ENCODE assay signal across 2 cellular contexts in the genomic region with DNA sequence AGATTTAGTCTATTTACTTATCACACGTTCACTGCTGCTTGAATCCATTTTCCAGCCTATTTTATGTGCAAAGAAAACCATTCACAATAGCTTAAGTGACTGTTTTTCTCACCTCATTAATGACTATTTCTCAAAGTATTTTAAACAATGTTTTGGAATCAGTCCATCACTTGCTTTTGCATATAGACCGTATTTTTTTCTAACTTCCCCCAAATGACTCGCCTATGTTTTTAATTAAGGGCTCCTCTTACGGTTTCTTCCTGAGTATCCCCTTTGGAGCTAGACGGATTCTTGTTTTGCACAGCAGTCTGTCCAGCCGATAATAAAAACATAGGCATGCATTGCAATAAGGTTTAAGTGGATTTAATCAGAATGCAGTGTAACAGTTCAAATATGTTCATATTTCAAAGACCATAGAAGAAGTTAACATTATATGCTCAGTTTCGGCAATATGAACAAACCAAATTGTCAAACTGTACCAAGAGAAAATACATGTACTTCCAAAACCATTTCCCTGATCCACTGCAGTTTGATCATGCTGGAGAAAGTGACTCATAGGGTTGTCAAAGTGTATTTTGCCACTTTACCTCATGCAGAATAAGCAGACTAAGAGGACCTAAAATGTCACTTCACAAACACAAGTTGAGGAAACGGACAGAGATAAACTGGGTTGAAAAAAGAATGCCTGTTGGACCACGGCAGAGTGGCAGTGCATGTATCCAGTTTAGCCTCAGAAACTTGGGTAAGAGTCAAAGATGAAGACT.
TF ChIP-seq lines count a peak whose summit lies in the region.

No MANE protein-coding gene starts in this region.

TF ChIP-seq in SK-N-SH, 30 proteins besides CTCF, POLR2A, EP300 and RAD21:
- TF ChIP-seq, protein P1, sequence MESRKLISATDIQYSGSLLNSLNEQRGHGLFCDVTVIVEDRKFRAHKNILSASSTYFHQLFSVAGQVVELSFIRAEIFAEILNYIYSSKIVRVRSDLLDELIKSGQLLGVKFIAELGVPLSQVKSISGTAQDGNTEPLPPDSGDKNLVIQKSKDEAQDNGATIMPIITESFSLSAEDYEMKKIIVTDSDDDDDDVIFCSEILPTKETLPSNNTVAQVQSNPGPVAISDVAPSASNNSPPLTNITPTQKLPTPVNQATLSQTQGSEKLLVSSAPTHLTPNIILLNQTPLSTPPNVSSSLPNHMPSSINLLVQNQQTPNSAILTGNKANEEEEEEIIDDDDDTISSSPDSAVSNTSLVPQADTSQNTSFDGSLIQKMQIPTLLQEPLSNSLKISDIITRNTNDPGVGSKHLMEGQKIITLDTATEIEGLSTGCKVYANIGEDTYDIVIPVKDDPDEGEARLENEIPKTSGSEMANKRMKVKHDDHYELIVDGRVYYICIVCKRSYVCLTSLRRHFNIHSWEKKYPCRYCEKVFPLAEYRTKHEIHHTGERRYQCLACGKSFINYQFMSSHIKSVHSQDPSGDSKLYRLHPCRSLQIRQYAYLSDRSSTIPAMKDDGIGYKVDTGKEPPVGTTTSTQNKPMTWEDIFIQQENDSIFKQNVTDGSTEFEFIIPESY (IDR thresholded peaks at IDR 0.05; ENCODE audit: borderline replicate concordance, low read depth) = no peak
- TF ChIP-seq RFX5 (IDR thresholded peaks at IDR 0.05; ENCODE audit: low read length) (no peak), NFIC (IDR thresholded peaks at IDR 0.05; ENCODE audit: borderline replicate concordance) (no peak), GABPA (IDR thresholded peaks at IDR 0.05; ENCODE audit: low read depth) (no peak), FOXM1 (IDR thresholded peaks at IDR 0.05; ENCODE audit: low read depth) (no peak), SIN3A (IDR thresholded peaks at IDR 0.05; ENCODE audit: borderline replicate concordance, low read depth, low read length) (no peak), YY1 (IDR thresholded peaks at IDR 0.05; ENCODE audit: low read depth) (no peak), POLR2AphosphoS5 (IDR thresholded peaks at IDR 0.05; ENCODE audit: low read depth, low read length) (no peak), JUND (IDR thresholded peaks at IDR 0.05) (no peak), EZH2phosphoT487 (IDR thresholded peaks at IDR 0.05; ENCODE audit: borderline replicate concordance, low read depth) (no peak), CHD2 (IDR thresholded peaks at IDR 0.05; ENCODE audit: low read length, partially characterized antibody) (no peak), MXI1 (IDR thresholded peaks at IDR 0.05; ENCODE audit: low read depth, low read length) (no peak), TAF1 (IDR thresholded peaks at IDR 0.05; ENCODE audit: borderline replicate concordance, low read depth, low read length) (no peak), FOSL2 (IDR thresholded peaks at IDR 0.05; ENCODE audit: borderline replicate concordance, low read depth) (no peak), TCF12 (IDR thresholded peaks at IDR 0.05) (no peak), RCOR1 (IDR thresholded peaks at IDR 0.05; ENCODE audit: low read length) (no peak), MEF2A (IDR thresholded peaks at IDR 0.05; ENCODE audit: borderline replicate concordance, low read depth) (no peak), RXRA (IDR thresholded peaks at IDR 0.05; ENCODE audit: borderline replicate concordance, low read depth) (no peak)
- TF ChIP-seq, protein P2, sequence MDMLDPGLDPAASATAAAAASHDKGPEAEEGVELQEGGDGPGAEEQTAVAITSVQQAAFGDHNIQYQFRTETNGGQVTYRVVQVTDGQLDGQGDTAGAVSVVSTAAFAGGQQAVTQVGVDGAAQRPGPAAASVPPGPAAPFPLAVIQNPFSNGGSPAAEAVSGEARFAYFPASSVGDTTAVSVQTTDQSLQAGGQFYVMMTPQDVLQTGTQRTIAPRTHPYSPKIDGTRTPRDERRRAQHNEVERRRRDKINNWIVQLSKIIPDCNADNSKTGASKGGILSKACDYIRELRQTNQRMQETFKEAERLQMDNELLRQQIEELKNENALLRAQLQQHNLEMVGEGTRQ (IDR thresholded peaks at IDR 0.05; ENCODE audit: borderline replicate concordance, low read depth, low read length) = no peak
- TF ChIP-seq, protein P3, sequence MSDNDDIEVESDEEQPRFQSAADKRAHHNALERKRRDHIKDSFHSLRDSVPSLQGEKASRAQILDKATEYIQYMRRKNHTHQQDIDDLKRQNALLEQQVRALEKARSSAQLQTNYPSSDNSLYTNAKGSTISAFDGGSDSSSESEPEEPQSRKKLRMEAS (IDR thresholded peaks at IDR 0.05; ENCODE audit: low read depth) = no peak

TF ChIP-seq in WTC11, 78 proteins besides CTCF, POLR2A, EP300 and RAD21:
- TF ChIP-seq, protein P4, sequence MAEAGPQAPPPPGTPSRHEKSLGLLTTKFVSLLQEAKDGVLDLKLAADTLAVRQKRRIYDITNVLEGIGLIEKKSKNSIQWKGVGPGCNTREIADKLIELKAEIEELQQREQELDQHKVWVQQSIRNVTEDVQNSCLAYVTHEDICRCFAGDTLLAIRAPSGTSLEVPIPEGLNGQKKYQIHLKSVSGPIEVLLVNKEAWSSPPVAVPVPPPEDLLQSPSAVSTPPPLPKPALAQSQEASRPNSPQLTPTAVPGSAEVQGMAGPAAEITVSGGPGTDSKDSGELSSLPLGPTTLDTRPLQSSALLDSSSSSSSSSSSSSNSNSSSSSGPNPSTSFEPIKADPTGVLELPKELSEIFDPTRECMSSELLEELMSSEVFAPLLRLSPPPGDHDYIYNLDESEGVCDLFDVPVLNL (CRISPR knock-in tag; IDR thresholded peaks at IDR 0.05; ENCODE audit: borderline replicate concordance, low read depth) = no peak
- TF ChIP-seq, protein P5, sequence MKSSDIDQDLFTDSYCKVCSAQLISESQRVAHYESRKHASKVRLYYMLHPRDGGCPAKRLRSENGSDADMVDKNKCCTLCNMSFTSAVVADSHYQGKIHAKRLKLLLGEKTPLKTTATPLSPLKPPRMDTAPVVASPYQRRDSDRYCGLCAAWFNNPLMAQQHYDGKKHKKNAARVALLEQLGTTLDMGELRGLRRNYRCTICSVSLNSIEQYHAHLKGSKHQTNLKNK (CRISPR knock-in tag; IDR thresholded peaks at IDR 0.05) = no peak
- TF ChIP-seq ZNF317 (CRISPR knock-in tag; IDR thresholded peaks at IDR 0.05; ENCODE audit: borderline replicate concordance, low read depth) (no peak), NFE2L1 (CRISPR knock-in tag; IDR thresholded peaks at IDR 0.05) (no peak), MYBL2 (CRISPR knock-in tag; IDR thresholded peaks at IDR 0.05) (no peak), CBFB (CRISPR knock-in tag; IDR thresholded peaks at IDR 0.05; ENCODE audit: low read depth) (no peak), ELF4 (CRISPR knock-in tag; IDR thresholded peaks at IDR 0.05; ENCODE audit: low read depth) (no peak)
- TF ChIP-seq, protein P6, sequence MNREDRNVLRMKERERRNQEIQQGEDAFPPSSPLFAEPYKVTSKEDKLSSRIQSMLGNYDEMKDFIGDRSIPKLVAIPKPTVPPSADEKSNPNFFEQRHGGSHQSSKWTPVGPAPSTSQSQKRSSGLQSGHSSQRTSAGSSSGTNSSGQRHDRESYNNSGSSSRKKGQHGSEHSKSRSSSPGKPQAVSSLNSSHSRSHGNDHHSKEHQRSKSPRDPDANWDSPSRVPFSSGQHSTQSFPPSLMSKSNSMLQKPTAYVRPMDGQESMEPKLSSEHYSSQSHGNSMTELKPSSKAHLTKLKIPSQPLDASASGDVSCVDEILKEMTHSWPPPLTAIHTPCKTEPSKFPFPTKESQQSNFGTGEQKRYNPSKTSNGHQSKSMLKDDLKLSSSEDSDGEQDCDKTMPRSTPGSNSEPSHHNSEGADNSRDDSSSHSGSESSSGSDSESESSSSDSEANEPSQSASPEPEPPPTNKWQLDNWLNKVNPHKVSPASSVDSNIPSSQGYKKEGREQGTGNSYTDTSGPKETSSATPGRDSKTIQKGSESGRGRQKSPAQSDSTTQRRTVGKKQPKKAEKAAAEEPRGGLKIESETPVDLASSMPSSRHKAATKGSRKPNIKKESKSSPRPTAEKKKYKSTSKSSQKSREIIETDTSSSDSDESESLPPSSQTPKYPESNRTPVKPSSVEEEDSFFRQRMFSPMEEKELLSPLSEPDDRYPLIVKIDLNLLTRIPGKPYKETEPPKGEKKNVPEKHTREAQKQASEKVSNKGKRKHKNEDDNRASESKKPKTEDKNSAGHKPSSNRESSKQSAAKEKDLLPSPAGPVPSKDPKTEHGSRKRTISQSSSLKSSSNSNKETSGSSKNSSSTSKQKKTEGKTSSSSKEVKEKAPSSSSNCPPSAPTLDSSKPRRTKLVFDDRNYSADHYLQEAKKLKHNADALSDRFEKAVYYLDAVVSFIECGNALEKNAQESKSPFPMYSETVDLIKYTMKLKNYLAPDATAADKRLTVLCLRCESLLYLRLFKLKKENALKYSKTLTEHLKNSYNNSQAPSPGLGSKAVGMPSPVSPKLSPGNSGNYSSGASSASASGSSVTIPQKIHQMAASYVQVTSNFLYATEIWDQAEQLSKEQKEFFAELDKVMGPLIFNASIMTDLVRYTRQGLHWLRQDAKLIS (CRISPR knock-in tag; IDR thresholded peaks at IDR 0.05; ENCODE audit: borderline replicate concordance) = no peak
- TF ChIP-seq, protein P7, sequence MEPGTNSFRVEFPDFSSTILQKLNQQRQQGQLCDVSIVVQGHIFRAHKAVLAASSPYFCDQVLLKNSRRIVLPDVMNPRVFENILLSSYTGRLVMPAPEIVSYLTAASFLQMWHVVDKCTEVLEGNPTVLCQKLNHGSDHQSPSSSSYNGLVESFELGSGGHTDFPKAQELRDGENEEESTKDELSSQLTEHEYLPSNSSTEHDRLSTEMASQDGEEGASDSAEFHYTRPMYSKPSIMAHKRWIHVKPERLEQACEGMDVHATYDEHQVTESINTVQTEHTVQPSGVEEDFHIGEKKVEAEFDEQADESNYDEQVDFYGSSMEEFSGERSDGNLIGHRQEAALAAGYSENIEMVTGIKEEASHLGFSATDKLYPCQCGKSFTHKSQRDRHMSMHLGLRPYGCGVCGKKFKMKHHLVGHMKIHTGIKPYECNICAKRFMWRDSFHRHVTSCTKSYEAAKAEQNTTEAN (CRISPR knock-in tag; IDR thresholded peaks at IDR 0.05) = no peak
- TF ChIP-seq, protein P2 (CRISPR knock-in tag; IDR thresholded peaks at IDR 0.05) = no peak
